In the genomic region with DNA sequence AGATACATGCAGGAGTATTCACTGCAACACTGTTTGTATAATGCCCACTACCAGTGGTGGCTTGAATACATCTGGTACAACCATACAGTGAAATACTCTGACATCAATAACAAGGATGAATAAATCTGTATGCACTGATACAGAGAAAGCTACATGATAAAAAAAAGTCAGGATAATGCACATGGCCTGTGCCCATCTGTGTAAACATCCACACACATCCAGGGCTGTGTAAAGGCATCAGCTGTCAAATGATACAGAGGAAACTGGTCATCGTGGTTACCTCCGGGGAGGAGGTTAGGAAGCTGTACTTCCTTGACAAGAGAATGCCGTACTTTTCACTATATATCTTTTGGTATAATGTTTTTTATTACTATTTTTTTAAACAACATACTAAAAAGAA, we compare ENCODE assay signal across 1 cellular context.
TF ChIP-seq lines count a peak whose summit lies in the region.

No MANE protein-coding gene starts in this region.

TF ChIP-seq in GM23338, 12 proteins besides CTCF, POLR2A, EP300 and RAD21 (continued from another document):
- no peak for TF ChIP-seq NANOG (IDR thresholded peaks at IDR 0.05; ENCODE audit: borderline replicate concordance)
- TF ChIP-seq STAT1 (IDR thresholded peaks at IDR 0.05; ENCODE audit: unreplicated experiment): no peak
- TF ChIP-seq, protein P1, sequence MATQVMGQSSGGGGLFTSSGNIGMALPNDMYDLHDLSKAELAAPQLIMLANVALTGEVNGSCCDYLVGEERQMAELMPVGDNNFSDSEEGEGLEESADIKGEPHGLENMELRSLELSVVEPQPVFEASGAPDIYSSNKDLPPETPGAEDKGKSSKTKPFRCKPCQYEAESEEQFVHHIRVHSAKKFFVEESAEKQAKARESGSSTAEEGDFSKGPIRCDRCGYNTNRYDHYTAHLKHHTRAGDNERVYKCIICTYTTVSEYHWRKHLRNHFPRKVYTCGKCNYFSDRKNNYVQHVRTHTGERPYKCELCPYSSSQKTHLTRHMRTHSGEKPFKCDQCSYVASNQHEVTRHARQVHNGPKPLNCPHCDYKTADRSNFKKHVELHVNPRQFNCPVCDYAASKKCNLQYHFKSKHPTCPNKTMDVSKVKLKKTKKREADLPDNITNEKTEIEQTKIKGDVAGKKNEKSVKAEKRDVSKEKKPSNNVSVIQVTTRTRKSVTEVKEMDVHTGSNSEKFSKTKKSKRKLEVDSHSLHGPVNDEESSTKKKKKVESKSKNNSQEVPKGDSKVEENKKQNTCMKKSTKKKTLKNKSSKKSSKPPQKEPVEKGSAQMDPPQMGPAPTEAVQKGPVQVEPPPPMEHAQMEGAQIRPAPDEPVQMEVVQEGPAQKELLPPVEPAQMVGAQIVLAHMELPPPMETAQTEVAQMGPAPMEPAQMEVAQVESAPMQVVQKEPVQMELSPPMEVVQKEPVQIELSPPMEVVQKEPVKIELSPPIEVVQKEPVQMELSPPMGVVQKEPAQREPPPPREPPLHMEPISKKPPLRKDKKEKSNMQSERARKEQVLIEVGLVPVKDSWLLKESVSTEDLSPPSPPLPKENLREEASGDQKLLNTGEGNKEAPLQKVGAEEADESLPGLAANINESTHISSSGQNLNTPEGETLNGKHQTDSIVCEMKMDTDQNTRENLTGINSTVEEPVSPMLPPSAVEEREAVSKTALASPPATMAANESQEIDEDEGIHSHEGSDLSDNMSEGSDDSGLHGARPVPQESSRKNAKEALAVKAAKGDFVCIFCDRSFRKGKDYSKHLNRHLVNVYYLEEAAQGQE (IDR thresholded peaks at IDR 0.05; ENCODE audit: unreplicated experiment): no peak
- no peak for TF ChIP-seq POLR2AphosphoS5 (IDR thresholded peaks at IDR 0.05; ENCODE audit: low read depth)
- TF ChIP-seq JUNB (IDR thresholded peaks at IDR 0.05; ENCODE audit: unreplicated experiment): no peak
